In the genomic region with DNA sequence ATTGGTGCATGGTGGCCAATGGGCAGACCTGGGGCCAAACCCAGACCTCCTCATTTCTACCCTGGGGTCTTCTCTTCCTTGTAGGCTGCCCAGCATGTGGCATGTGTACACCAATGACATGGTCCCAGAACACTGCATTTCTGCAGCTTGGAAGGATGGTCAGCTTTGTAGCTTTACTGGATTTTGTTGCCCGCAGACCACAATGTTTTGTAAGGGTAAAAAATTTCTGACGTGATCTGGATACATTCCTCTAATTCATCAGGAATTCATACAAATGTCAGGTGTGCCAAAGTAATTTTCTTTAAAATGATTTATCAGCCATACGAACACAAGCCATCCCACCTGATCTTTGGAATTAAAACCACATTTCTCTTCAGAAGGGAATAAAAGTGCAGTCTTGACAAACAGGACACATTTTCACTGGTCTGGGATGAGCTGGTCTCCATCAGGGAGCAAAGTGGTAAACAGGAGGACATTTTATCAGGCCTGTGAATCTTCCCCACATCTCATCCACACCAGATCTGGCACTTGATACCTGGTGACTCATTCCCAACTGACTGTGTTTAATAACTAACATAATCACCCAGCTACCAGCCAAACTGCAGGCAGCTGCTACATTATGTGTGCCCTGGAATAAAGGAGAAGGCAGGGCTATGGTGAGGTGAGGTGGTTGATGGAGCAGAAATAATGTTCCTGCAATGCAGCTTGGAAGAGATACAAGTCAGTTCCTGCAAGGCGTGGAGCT, we compare ENCODE assay signal across 12 cellular contexts.
DNase-seq lines count a peak whose midpoint lies in the region; ATAC-seq and TF ChIP-seq lines count a peak whose summit lies in the region.
"Had no signal": no experiment of that assay in that cellular context is flagged by ENCODE, and none has a peak within 500 bp of the region (broad histone marks: within the 10 kb centered on the region; RNA-seq: fewer than 3 reads in every experiment).

No MANE protein-coding gene starts in this region.

- H3K27me3 ChIP-seq in WERI-Rb-1 (ENCODE audit: insufficient read depth, low read depth, severe bottlenecking): no peaks in the 10 kb centered on the region
- H3K27me3 ChIP-seq: uterus had no signal

- TF ChIP-seq CTCF in coronary artery (IDR thresholded peaks at IDR 0.05): no peak
- no peak for TF ChIP-seq CTCF in WERI-Rb-1 (IDR thresholded peaks at IDR 0.05; ENCODE audit: low read depth, low read length)

- H3K4me3 ChIP-seq in coronary artery (no peak overlapping the region), WERI-Rb-1 (ENCODE audit: low read depth, low read length) (no peak overlapping the region)
- H3K4me3 ChIP-seq: uterus had no signal

- no peak overlapping the region for H3K27ac ChIP-seq in coronary artery
- no peak overlapping the region for H3K27ac ChIP-seq in WERI-Rb-1
- H3K27ac ChIP-seq: uterus had no signal

- H3K36me3 ChIP-seq in WERI-Rb-1: no peaks in the 10 kb centered on the region
- H3K36me3 ChIP-seq: uterus had no signal

- peak; percentile 62 for DNase-seq in NCI-H345 (lab: John Stamatoyannopoulos, UW)
- no peak for DNase-seq in NCI-H345 treated with DMSO at 0.1 percent for 48 hours (lab: John Stamatoyannopoulos, UW; ENCODE audit: unreplicated experiment)
- DNase-seq in NCI-H446 (lab: John Stamatoyannopoulos, UW): peak; percentile 4 to 52
- peak; percentile 14 for DNase-seq in dermis blood vessel endothelial cell
- DNase-seq in stromal cell of bone marrow (ENCODE audit: low read depth): peak; percentile 36
- no peak for DNase-seq in coronary artery (ENCODE audit: low spot score)
- DNase-seq in WERI-Rb-1: no peak
- DNase-seq: activated CD4-positive, alpha-beta T cell treated with anti-CD3 and anti-CD28 coated beads for 1 hour; endodermal cell; uterus had no signal

- no peak for ATAC-seq in GM19324 (IDR thresholded peaks at IDR 0.05; ENCODE audit: low FRiP score, unreplicated experiment)
- ATAC-seq: activated naive CD4-positive, alpha-beta T cell treated with anti-CD3 and anti-CD28 coated beads, Interleukin-2, amount 50 U/mL, for 72 hours had no signal

- H3K9me3 ChIP-seq in WERI-Rb-1 (ENCODE audit: severe bottlenecking): no peaks in the 10 kb centered on the region
- H3K9me3 ChIP-seq: uterus had no signal

Comparison
In these comparisons a context has a peak if more than half of its experiments do, and no peak if none do; other contexts are left out.
1. DNase-seq: peak in NCI-H345 (single experiment), NCI-H446 (2 of 2), dermis blood vessel endothelial cell (single experiment) and stromal cell of bone marrow (single experiment); none in NCI-H345 treated with DMSO at 0.1 percent for 48 hours (single experiment), coronary artery (single experiment) and WERI-Rb-1 (single experiment).